Comparison of ENCODE assay signal across 8 cellular contexts in genomic region chr17:81510524-81510797, GRCh38. TPM values are rescaled to one million over a fixed set of nuclear protein-coding genes. Genes with fewer than 3 reads are reported as not detected.
DNase-seq lines count a peak whose midpoint lies in the region; ATAC-seq and TF ChIP-seq lines count a peak whose summit lies in the region.

No MANE protein-coding gene starts in this region.

- H3K4me1 ChIP-seq in GM23338 (ENCODE audit: insufficient read depth) (peaks cover 10% of the 10 kb centered on the region), gastroesophageal sphincter (peaks cover 0 to 39% (median 6%) of the 10 kb centered on the region in 3 donors)

- no peak overlapping the region for H2AFZ ChIP-seq in GM23338

- H3K36me3 ChIP-seq in GM23338 (ENCODE audit: insufficient read depth) (peaks cover 36% of the 10 kb centered on the region), WERI-Rb-1 (peaks cover 45% of the 10 kb centered on the region), gastroesophageal sphincter (peaks cover 0 to 40% of the 10 kb centered on the region in 2 donors)

- H3F3A ChIP-seq in GM23338 (replicated peaks; ENCODE audit: low read depth), result peaks cover 52% of the 10 kb centered on the region

- H3K27me3 Mint-ChIP-seq in GM23338 (ENCODE audit: insufficient read depth, low read depth, poor library complexity), result peaks cover 63% of the 10 kb centered on the region

- H3K4me3 ChIP-seq in GM23338, result peak overlapping the region; percentile 97
- H3K4me3 ChIP-seq in WERI-Rb-1 (ENCODE audit: low read depth, low read length), result peak overlapping the region; percentile 60
- H3K4me3 ChIP-seq in gastroesophageal sphincter, result peak overlapping the region; percentile 70 to 83
- H3K4me3 ChIP-seq in skeletal muscle cell (ENCODE audit: low read depth, low read length), result peak overlapping the region; percentile 86

- peak overlapping the region; percentile 87 for H3K27ac Mint-ChIP-seq in GM23338

- ATAC-seq in GM23338 (no peak), gastroesophageal sphincter (no peak), HG03460 (IDR thresholded peaks at IDR 0.05; ENCODE audit: unreplicated experiment) (no peak), HG03469 (IDR thresholded peaks at IDR 0.05; ENCODE audit: unreplicated experiment) (no peak)

- H3K27ac ChIP-seq in GM23338 (ENCODE audit: low read depth) (peak overlapping the region; percentile 80), WERI-Rb-1 (no peak overlapping the region), gastroesophageal sphincter (peak overlapping the region; percentile 16 to 100 (median 98))

- DNase-seq in GM23338 (ENCODE audit: low spot score) (no peak), WERI-Rb-1 (no peak), skeletal muscle cell (ENCODE audit: low read depth) (no peak), RPMI8226 (no peak), NCI-H2227 treated with DMSO at 0.1 percent for 48 hours (lab: John Stamatoyannopoulos, UW) (no peak)

- H4K20me1 ChIP-seq in GM23338 (replicated peaks; ENCODE audit: insufficient read depth), result peaks cover 34% of the 10 kb centered on the region

- TF ChIP-seq CTCF in GM23338 (conservative IDR thresholded peaks at IDR 0.05; ENCODE audit: low read depth in 2 of 2), result no peak
- no peak for TF ChIP-seq CTCF in WERI-Rb-1 (IDR thresholded peaks at IDR 0.05; ENCODE audit: low read depth, low read length)
- TF ChIP-seq CTCF in gastroesophageal sphincter (IDR thresholded peaks at IDR 0.05), result no peak

- H3K4me1 Mint-ChIP-seq in GM23338, result peaks cover 23% of the 10 kb centered on the region

- H3K9me2 ChIP-seq in GM23338 (ENCODE audit: insufficient read depth), result no peaks in the 10 kb centered on the region

- WGBS in gastroesophageal sphincter (ENCODE audit: low coverage in 1 of 2), 2 donors, result 0 to 5% methylated on average over 3 to 4 of the region's 10 CpGs

- H3K79me2 ChIP-seq in GM23338 (replicated peaks; ENCODE audit: insufficient read depth), result peaks cover 39% of the 10 kb centered on the region

- peak overlapping the region; percentile 96 for H3K4me2 ChIP-seq in GM23338

- TF ChIP-seq EP300 in gastroesophageal sphincter (IDR thresholded peaks at IDR 0.05), result no peak

- H3K27me3 ChIP-seq in GM23338 (ENCODE audit: insufficient read depth) (no peaks in the 10 kb centered on the region), WERI-Rb-1 (ENCODE audit: insufficient read depth, low read depth, severe bottlenecking) (no peaks in the 10 kb centered on the region), gastroesophageal sphincter (no peaks in the 10 kb centered on the region)

- peaks cover 2% of the 10 kb centered on the region for H3K9me3 ChIP-seq in WERI-Rb-1 (ENCODE audit: severe bottlenecking)
- H3K9me3 ChIP-seq in gastroesophageal sphincter, result no peaks in the 10 kb centered on the region

- H3K36me3 Mint-ChIP-seq in GM23338 (ENCODE audit: low read depth), result peaks cover 50% of the 10 kb centered on the region

- H3K4me3 Mint-ChIP-seq in GM23338, result peak overlapping the region; percentile 98

- TF ChIP-seq POLR2A in gastroesophageal sphincter (IDR thresholded peaks at IDR 0.05), result no peak

- peaks cover 42% of the 10 kb centered on the region for H3K9me3 Mint-ChIP-seq in GM23338

TF ChIP-seq in GM23338, 12 proteins besides CTCF, POLR2A, EP300 and RAD21:
- TF ChIP-seq JUNB (IDR thresholded peaks at IDR 0.05; ENCODE audit: unreplicated experiment) (no peak), ZNF331 (CRISPR knock-in tag; IDR thresholded peaks at IDR 0.05; ENCODE audit: low read depth) (no peak)

RNA-seq across cellular contexts. Expression of gene ACTG1, which starts 2.1 kb away (rescaled TPM):
- total RNA-seq in GM23338 (2014; rRNA removed; shearing (Covaris generic)), result 4,739 and 4,954 TPM in 2 replicates
- 1,867 and 1,896 TPM in 2 replicates for polyA plus RNA-seq in GM23338 (2016; fragmentation: Nextera tagmentation; extraction: Ambion mirVana)
- total RNA-seq in gastroesophageal sphincter, result 1,000 to 10,000 TPM in 3 of 4 donors, 100 to 1,000 TPM in 1; 829 to 1,848 (median 1,550) TPM

RNA-seq across cellular contexts. Expression of gene FSCN2, which starts 17.7 kb away (rescaled TPM):
- total RNA-seq in GM23338 (2014; rRNA removed; shearing (Covaris generic)), result 1.6 TPM in 1 of 2 replicates, not detected in the other
- polyA plus RNA-seq in GM23338 (2016; fragmentation: Nextera tagmentation; extraction: Ambion mirVana), result 0.13 TPM in 1 of 2 replicates, not detected in the other
- 1 to 10 TPM in 2 of 4 donors, under 1 TPM in 2; 0.49 to 2.1 (median 1.0) TPM for total RNA-seq in gastroesophageal sphincter

RNA-seq across cellular contexts. Expression of gene FAAP100, which starts 41.7 kb away (rescaled TPM):
- total RNA-seq in GM23338 (2014; rRNA removed; shearing (Covaris generic)), result 50.5 and 52.8 TPM in 2 replicates
- 16.0 and 16.2 TPM in 2 replicates for polyA plus RNA-seq in GM23338 (2016; fragmentation: Nextera tagmentation; extraction: Ambion mirVana)
- total RNA-seq in gastroesophageal sphincter, result 10 to 100 TPM; 14.6 to 32.1 (median 20.7) TPM
